1 cellular context compared by ENCODE assay signal in genomic region chr3:197881601-197882000, GRCh38.
TF ChIP-seq lines count a peak whose summit lies in the region.

No MANE protein-coding gene starts in this region.

TF ChIP-seq in GM23338, 12 proteins besides CTCF, POLR2A, EP300 and RAD21 (continued from another document):
- no peak for TF ChIP-seq ZNF462 (CRISPR knock-in tag; IDR thresholded peaks at IDR 0.05)
- no peak for TF ChIP-seq JUNB (IDR thresholded peaks at IDR 0.05; ENCODE audit: unreplicated experiment)
- TF ChIP-seq EZH2phosphoT487 (IDR thresholded peaks at IDR 0.05; ENCODE audit: unreplicated experiment): no peak
- TF ChIP-seq ZNF331 (CRISPR knock-in tag; IDR thresholded peaks at IDR 0.05; ENCODE audit: low read depth): no peak
- TF ChIP-seq STAT1 (IDR thresholded peaks at IDR 0.05; ENCODE audit: unreplicated experiment): no peak
- no peak for TF ChIP-seq NANOG (IDR thresholded peaks at IDR 0.05; ENCODE audit: borderline replicate concordance)
- TF ChIP-seq ZNF114 (CRISPR knock-in tag; IDR thresholded peaks at IDR 0.05): no peak
